1 cellular context compared by ENCODE assay signal in genomic region chr20:62405981-62406513, GRCh38.
TF ChIP-seq lines count a peak whose summit lies in the region.

No MANE protein-coding gene starts in this region.

TF ChIP-seq in A549, 52 proteins besides CTCF, POLR2A, EP300 and RAD21 (continued from another document):
- TF ChIP-seq REST (IDR thresholded peaks at IDR 0.05): no peak
- TF ChIP-seq NR3C1 (IDR thresholded peaks at IDR 0.05): no peak
- no peak for TF ChIP-seq MYC (IDR thresholded peaks at IDR 0.05; ENCODE audit: borderline replicate concordance, low read length)
